1 cellular context compared by ENCODE assay signal in the genomic region with DNA sequence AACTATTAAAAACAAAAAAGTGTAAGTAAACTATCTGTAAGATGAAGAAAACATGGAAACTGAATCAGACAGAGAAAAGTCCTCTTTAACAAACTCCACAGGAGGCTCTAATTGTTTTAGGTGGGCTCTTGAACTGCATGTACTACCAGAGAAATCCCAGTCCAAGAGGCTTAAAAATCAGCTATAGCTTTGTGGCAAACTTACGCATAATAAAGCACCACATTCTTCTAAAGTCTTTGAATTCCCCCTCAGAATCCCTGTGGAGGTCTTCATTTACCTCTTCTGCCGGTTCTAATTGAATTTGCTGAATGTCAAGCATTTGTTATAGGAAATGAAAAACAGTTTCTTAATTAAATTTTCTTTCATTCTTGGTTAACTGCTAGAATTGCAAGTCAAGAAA.
TF ChIP-seq lines count a peak whose summit lies in the region.

No MANE protein-coding gene starts in this region.

TF ChIP-seq in GM23338, 12 proteins besides CTCF, POLR2A, EP300 and RAD21:
- TF ChIP-seq, protein P1, sequence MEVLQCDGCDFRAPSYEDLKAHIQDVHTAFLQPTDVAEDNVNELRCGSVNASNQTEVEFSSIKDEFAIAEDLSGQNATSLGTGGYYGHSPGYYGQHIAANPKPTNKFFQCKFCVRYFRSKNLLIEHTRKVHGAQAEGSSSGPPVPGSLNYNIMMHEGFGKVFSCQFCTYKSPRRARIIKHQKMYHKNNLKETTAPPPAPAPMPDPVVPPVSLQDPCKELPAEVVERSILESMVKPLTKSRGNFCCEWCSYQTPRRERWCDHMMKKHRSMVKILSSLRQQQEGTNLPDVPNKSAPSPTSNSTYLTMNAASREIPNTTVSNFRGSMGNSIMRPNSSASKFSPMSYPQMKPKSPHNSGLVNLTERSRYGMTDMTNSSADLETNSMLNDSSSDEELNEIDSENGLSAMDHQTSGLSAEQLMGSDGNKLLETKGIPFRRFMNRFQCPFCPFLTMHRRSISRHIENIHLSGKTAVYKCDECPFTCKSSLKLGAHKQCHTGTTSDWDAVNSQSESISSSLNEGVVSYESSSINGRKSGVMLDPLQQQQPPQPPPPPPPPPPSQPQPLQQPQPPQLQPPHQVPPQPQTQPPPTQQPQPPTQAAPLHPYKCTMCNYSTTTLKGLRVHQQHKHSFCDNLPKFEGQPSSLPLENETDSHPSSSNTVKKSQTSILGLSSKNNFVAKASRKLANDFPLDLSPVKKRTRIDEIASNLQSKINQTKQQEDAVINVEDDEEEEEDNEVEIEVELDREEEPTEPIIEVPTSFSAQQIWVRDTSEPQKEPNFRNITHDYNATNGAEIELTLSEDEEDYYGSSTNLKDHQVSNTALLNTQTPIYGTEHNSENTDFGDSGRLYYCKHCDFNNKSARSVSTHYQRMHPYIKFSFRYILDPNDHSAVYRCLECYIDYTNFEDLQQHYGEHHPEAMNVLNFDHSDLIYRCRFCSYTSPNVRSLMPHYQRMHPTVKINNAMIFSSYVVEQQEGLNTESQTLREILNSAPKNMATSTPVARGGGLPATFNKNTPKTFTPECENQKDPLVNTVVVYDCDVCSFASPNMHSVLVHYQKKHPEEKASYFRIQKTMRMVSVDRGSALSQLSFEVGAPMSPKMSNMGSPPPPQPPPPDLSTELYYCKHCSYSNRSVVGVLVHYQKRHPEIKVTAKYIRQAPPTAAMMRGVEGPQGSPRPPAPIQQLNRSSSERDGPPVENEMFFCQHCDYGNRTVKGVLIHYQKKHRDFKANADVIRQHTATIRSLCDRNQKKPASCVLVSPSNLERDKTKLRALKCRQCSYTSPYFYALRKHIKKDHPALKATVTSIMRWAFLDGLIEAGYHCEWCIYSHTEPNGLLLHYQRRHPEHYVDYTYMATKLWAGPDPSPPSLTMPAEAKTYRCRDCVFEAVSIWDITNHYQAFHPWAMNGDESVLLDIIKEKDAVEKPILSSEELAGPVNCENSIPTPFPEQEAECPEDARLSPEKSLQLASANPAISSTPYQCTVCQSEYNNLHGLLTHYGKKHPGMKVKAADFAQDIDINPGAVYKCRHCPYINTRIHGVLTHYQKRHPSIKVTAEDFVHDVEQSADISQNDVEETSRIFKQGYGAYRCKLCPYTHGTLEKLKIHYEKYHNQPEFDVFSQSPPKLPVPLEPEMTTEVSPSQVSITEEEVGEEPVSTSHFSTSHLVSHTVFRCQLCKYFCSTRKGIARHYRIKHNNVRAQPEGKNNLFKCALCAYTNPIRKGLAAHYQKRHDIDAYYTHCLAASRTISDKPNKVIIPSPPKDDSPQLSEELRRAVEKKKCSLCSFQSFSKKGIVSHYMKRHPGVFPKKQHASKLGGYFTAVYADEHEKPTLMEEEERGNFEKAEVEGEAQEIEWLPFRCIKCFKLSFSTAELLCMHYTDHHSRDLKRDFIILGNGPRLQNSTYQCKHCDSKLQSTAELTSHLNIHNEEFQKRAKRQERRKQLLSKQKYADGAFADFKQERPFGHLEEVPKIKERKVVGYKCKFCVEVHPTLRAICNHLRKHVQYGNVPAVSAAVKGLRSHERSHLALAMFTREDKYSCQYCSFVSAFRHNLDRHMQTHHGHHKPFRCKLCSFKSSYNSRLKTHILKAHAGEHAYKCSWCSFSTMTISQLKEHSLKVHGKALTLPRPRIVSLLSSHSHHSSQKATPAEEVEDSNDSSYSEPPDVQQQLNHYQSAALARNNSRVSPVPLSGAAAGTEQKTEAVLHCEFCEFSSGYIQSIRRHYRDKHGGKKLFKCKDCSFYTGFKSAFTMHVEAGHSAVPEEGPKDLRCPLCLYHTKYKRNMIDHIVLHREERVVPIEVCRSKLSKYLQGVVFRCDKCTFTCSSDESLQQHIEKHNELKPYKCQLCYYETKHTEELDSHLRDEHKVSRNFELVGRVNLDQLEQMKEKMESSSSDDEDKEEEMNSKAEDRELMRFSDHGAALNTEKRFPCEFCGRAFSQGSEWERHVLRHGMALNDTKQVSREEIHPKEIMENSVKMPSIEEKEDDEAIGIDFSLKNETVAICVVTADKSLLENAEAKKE (CRISPR knock-in tag; IDR thresholded peaks at IDR 0.05) = peak; percentile 73
- TF ChIP-seq, protein P2, sequence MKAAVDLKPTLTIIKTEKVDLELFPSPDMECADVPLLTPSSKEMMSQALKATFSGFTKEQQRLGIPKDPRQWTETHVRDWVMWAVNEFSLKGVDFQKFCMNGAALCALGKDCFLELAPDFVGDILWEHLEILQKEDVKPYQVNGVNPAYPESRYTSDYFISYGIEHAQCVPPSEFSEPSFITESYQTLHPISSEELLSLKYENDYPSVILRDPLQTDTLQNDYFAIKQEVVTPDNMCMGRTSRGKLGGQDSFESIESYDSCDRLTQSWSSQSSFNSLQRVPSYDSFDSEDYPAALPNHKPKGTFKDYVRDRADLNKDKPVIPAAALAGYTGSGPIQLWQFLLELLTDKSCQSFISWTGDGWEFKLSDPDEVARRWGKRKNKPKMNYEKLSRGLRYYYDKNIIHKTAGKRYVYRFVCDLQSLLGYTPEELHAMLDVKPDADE (IDR thresholded peaks at IDR 0.05) = no peak
- TF ChIP-seq STAT1 (IDR thresholded peaks at IDR 0.05; ENCODE audit: unreplicated experiment) (no peak), NANOG (IDR thresholded peaks at IDR 0.05; ENCODE audit: borderline replicate concordance) (peak; percentile 49; the same call in 1 of the 2 replicates), ZNF114 (CRISPR knock-in tag; IDR thresholded peaks at IDR 0.05) (no peak), EZH2phosphoT487 (IDR thresholded peaks at IDR 0.05; ENCODE audit: unreplicated experiment) (no peak), CREB1 (CRISPR knock-in tag; IDR thresholded peaks at IDR 0.05; ENCODE audit: low read depth) (no peak), JUNB (IDR thresholded peaks at IDR 0.05; ENCODE audit: unreplicated experiment) (no peak)
- TF ChIP-seq, protein P3, sequence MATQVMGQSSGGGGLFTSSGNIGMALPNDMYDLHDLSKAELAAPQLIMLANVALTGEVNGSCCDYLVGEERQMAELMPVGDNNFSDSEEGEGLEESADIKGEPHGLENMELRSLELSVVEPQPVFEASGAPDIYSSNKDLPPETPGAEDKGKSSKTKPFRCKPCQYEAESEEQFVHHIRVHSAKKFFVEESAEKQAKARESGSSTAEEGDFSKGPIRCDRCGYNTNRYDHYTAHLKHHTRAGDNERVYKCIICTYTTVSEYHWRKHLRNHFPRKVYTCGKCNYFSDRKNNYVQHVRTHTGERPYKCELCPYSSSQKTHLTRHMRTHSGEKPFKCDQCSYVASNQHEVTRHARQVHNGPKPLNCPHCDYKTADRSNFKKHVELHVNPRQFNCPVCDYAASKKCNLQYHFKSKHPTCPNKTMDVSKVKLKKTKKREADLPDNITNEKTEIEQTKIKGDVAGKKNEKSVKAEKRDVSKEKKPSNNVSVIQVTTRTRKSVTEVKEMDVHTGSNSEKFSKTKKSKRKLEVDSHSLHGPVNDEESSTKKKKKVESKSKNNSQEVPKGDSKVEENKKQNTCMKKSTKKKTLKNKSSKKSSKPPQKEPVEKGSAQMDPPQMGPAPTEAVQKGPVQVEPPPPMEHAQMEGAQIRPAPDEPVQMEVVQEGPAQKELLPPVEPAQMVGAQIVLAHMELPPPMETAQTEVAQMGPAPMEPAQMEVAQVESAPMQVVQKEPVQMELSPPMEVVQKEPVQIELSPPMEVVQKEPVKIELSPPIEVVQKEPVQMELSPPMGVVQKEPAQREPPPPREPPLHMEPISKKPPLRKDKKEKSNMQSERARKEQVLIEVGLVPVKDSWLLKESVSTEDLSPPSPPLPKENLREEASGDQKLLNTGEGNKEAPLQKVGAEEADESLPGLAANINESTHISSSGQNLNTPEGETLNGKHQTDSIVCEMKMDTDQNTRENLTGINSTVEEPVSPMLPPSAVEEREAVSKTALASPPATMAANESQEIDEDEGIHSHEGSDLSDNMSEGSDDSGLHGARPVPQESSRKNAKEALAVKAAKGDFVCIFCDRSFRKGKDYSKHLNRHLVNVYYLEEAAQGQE (IDR thresholded peaks at IDR 0.05; ENCODE audit: unreplicated experiment) = no peak
